1 cellular context compared by ENCODE assay signal in the genomic region with DNA sequence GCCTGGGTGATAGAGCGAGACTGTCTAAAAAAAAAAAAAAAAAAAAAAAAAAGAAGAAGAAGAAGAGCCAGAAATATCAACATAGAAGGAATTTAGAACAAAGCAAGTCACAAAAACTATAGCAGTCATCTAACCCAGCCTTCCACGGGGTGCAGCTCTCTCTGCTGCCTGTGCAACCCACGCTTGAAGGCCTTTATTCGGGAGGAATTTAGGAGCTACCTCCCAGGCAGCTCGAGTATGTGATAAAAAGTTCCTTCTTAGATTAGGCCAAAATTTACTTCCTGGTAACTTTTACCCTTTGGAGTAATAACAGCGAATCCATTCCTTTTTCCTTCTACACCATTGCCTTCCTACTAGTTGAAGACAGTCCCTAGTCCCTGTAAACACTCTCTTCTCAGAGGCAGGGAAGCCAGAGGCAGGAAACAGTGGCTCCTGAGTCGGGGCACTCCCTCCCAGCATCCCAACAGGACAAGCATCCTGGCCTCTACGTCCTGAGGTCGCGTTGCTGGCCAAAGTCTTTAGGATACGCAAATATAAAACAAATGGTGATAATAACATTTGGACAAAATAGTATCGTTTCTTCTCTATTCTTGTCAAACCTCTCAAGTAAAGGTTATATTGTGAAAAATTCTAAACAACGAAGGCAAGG.
A peak's percentile ranks its signal among the peaks of the same experiment; 100 is the strongest.
TF ChIP-seq lines count a peak whose summit lies in the region.

No MANE protein-coding gene starts in this region.

TF ChIP-seq in H1, 55 proteins besides CTCF, POLR2A, EP300 and RAD21:
- TF ChIP-seq RXRA (IDR thresholded peaks at IDR 0.05; ENCODE audit: insufficient read depth, low read depth, low read length) (no peak), YY1 (IDR thresholded peaks at IDR 0.05; ENCODE audit: low read depth, low read length) (no peak), MAFK (IDR thresholded peaks at IDR 0.05; ENCODE audit: low read depth, low read length) (no peak), HDAC2 (IDR thresholded peaks at IDR 0.05; ENCODE audit: borderline replicate concordance in 1 of 2, low read depth in 2 of 2, low read length in 2 of 2) (no peak), CBX8 (IDR thresholded peaks at IDR 0.05; ENCODE audit: borderline replicate concordance, low read depth, low read length) (no peak), RBBP5 (IDR thresholded peaks at IDR 0.05; ENCODE audit: borderline replicate concordance, low read depth, low read length) (0 out of 2 replicates have a peak, but pooled peaks have one; percentile 43), POU5F1 (IDR thresholded peaks at IDR 0.05; ENCODE audit: low read depth, low read length) (no peak)
- TF ChIP-seq, protein P1, sequence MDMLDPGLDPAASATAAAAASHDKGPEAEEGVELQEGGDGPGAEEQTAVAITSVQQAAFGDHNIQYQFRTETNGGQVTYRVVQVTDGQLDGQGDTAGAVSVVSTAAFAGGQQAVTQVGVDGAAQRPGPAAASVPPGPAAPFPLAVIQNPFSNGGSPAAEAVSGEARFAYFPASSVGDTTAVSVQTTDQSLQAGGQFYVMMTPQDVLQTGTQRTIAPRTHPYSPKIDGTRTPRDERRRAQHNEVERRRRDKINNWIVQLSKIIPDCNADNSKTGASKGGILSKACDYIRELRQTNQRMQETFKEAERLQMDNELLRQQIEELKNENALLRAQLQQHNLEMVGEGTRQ (IDR thresholded peaks at IDR 0.05; ENCODE audit: low read length): no peak
- TF ChIP-seq, protein P2, sequence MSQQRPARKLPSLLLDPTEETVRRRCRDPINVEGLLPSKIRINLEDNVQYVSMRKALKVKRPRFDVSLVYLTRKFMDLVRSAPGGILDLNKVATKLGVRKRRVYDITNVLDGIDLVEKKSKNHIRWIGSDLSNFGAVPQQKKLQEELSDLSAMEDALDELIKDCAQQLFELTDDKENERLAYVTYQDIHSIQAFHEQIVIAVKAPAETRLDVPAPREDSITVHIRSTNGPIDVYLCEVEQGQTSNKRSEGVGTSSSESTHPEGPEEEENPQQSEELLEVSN (IDR thresholded peaks at IDR 0.05): no peak
